Comparison of ENCODE assay signal across 1 cellular context in the genomic region with DNA sequence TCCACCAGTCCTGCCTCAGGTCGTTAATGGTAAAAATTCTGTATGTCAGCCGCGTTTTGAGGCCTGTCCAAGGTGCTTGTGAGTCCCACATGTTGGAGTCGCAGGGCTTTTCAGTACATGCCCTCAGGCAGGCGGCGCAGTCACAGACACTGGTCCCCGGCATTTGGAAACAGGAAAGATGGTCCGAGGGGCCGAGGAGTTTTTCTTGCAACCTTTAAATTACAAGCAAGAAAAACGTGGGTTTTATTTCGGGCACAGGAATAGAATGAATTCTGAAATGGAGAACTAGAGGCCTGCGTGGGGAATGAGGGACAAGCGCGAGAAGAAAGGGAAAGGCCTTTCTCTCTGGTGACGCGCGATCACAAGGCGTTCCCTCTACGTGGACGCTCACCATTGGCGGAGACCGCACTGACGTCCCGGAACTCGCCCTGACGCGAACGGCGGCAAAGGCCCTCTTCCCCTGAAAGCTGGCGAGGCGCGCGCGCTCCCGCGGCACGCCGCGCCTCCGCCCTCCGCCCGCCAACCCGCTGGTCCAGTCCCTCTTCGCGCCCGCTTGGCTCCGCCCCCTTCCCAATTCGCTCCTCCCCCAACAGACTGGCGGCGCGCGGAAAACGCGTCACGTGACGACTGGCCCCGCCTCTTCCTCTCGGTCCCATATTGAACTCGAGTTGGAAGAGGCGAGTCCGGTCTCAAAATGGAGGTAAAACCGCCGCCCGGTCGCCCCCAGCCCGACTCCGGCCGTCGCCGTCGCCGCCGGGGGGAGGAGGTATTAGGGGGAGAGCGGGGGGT.
TF ChIP-seq lines count a peak whose summit lies in the region.

A gene (plus strand): TSS at position 689 of the 789 bp plus-strand sequence. CDS start 6 bp downstream, at position 695.

TF ChIP-seq in K562, 482 proteins besides CTCF, POLR2A, EP300 and RAD21 (continued from another document and continues in another):
- TF ChIP-seq, protein P1, sequence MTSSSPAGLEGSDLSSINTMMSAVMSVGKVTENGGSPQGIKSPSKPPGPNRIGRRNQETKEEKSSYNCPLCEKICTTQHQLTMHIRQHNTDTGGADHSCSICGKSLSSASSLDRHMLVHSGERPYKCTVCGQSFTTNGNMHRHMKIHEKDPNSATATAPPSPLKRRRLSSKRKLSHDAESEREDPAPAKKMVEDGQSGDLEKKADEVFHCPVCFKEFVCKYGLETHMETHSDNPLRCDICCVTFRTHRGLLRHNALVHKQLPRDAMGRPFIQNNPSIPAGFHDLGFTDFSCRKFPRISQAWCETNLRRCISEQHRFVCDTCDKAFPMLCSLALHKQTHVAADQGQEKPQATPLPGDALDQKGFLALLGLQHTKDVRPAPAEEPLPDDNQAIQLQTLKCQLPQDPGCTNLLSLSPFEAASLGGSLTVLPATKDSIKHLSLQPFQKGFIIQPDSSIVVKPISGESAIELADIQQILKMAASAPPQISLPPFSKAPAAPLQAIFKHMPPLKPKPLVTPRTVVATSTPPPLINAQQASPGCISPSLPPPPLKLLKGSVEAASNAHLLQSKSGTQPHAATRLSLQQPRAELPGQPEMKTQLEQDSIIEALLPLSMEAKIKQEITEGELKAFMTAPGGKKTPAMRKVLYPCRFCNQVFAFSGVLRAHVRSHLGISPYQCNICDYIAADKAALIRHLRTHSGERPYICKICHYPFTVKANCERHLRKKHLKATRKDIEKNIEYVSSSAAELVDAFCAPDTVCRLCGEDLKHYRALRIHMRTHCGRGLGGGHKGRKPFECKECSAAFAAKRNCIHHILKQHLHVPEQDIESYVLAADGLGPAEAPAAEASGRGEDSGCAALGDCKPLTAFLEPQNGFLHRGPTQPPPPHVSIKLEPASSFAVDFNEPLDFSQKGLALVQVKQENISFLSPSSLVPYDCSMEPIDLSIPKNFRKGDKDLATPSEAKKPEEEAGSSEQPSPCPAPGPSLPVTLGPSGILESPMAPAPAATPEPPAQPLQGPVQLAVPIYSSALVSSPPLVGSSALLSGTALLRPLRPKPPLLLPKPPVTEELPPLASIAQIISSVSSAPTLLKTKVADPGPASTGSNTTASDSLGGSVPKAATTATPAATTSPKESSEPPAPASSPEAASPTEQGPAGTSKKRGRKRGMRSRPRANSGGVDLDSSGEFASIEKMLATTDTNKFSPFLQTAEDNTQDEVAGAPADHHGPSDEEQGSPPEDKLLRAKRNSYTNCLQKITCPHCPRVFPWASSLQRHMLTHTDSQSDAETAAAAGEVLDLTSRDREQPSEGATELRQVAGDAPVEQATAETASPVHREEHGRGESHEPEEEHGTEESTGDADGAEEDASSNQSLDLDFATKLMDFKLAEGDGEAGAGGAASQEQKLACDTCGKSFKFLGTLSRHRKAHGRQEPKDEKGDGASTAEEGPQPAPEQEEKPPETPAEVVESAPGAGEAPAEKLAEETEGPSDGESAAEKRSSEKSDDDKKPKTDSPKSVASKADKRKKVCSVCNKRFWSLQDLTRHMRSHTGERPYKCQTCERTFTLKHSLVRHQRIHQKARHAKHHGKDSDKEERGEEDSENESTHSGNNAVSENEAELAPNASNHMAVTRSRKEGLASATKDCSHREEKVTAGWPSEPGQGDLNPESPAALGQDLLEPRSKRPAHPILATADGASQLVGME (CRISPR knock-in tag; IDR thresholded peaks at IDR 0.05): 0 out of 2 replicates have a peak, but pooled peaks have one; percentile 37
- TF ChIP-seq ZNF174 (CRISPR knock-in tag; IDR thresholded peaks at IDR 0.05) (peak; percentile 66; the same call in 1 of the 2 replicates), DPF2 (IDR thresholded peaks at IDR 0.05) (peak; percentile 43), FOXK1 (CRISPR knock-in tag; IDR thresholded peaks at IDR 0.05; ENCODE audit: borderline replicate concordance) (no peak), MAZ (CRISPR knock-in tag; conservative IDR thresholded peaks at IDR 0.05 in 1 of 2, IDR thresholded peaks at IDR 0.05 in 1 of 2) (peak in 1 of 2 experiments; percentile 65; a peak in 3 of 4 replicates), TOE1 (IDR thresholded peaks at IDR 0.05; ENCODE audit: borderline replicate concordance) (peak; percentile 100), TOE1 (CRISPR knock-in tag; IDR thresholded peaks at IDR 0.05; ENCODE audit: borderline replicate concordance, low read depth) (no peak), ZNF766 (CRISPR knock-in tag; conservative IDR thresholded peaks at IDR 0.05) (0 out of 2 replicates have a peak, but pooled peaks have one; percentile 36), SMARCC2 (IDR thresholded peaks at IDR 0.05; ENCODE audit: low read depth) (peak; percentile 68; the same call in 1 of the 2 replicates), PYGO2 (tag; IDR thresholded peaks at IDR 0.05) (peak; percentile 78), ZSCAN29 (IDR thresholded peaks at IDR 0.05) (no peak), TEAD2 (tag; IDR thresholded peaks at IDR 0.05) (peak; percentile 65), CC2D1A (IDR thresholded peaks at IDR 0.05) (peak; percentile 19; the same call in 1 of the 2 replicates), ZFX (CRISPR knock-in tag; IDR thresholded peaks at IDR 0.05) (peak; percentile 97), EGR1 (conservative IDR thresholded peaks at IDR 0.05) (peak; percentile 64), SMARCA4 (IDR thresholded peaks at IDR 0.05) (peak; percentile 72), NCOA6 (IDR thresholded peaks at IDR 0.05) (no peak; the same call in 1 of the 2 replicates), CTBP1 (IDR thresholded peaks at IDR 0.05; ENCODE audit: borderline replicate concordance) (peak; percentile 89; the same call in 1 of the 2 replicates), KLF6 (CRISPR knock-in tag; IDR thresholded peaks at IDR 0.05; ENCODE audit: borderline replicate concordance) (peak; percentile 69; the same call in 1 of the 2 replicates), ZNF274 (IDR thresholded peaks at IDR 0.05; ENCODE audit: borderline replicate concordance, low read depth, low read length) (no peak), ZNF24 (IDR thresholded peaks at IDR 0.05) (peak; percentile 52; the same call in 1 of the 2 replicates), ZC3H8 (IDR thresholded peaks at IDR 0.05) (no peak), ZNF699 (CRISPR knock-in tag; IDR thresholded peaks at IDR 0.05; ENCODE audit: insufficient replicate concordance) (no peak)
- TF ChIP-seq, protein P2, sequence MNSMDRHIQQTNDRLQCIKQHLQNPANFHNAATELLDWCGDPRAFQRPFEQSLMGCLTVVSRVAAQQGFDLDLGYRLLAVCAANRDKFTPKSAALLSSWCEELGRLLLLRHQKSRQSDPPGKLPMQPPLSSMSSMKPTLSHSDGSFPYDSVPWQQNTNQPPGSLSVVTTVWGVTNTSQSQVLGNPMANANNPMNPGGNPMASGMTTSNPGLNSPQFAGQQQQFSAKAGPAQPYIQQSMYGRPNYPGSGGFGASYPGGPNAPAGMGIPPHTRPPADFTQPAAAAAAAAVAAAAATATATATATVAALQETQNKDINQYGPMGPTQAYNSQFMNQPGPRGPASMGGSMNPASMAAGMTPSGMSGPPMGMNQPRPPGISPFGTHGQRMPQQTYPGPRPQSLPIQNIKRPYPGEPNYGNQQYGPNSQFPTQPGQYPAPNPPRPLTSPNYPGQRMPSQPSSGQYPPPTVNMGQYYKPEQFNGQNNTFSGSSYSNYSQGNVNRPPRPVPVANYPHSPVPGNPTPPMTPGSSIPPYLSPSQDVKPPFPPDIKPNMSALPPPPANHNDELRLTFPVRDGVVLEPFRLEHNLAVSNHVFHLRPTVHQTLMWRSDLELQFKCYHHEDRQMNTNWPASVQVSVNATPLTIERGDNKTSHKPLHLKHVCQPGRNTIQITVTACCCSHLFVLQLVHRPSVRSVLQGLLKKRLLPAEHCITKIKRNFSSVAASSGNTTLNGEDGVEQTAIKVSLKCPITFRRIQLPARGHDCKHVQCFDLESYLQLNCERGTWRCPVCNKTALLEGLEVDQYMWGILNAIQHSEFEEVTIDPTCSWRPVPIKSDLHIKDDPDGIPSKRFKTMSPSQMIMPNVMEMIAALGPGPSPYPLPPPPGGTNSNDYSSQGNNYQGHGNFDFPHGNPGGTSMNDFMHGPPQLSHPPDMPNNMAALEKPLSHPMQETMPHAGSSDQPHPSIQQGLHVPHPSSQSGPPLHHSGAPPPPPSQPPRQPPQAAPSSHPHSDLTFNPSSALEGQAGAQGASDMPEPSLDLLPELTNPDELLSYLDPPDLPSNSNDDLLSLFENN (IDR thresholded peaks at IDR 0.05; ENCODE audit: low read depth in 2 of 2, low read length in 2 of 2): no peak
- TF ChIP-seq, protein P3, sequence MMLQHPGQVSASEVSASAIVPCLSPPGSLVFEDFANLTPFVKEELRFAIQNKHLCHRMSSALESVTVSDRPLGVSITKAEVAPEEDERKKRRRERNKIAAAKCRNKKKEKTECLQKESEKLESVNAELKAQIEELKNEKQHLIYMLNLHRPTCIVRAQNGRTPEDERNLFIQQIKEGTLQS (IDR thresholded peaks at IDR 0.05): no peak
- TF ChIP-seq, protein P3 (CRISPR knock-in tag; conservative IDR thresholded peaks at IDR 0.05): no peak
- TF ChIP-seq, protein P4, sequence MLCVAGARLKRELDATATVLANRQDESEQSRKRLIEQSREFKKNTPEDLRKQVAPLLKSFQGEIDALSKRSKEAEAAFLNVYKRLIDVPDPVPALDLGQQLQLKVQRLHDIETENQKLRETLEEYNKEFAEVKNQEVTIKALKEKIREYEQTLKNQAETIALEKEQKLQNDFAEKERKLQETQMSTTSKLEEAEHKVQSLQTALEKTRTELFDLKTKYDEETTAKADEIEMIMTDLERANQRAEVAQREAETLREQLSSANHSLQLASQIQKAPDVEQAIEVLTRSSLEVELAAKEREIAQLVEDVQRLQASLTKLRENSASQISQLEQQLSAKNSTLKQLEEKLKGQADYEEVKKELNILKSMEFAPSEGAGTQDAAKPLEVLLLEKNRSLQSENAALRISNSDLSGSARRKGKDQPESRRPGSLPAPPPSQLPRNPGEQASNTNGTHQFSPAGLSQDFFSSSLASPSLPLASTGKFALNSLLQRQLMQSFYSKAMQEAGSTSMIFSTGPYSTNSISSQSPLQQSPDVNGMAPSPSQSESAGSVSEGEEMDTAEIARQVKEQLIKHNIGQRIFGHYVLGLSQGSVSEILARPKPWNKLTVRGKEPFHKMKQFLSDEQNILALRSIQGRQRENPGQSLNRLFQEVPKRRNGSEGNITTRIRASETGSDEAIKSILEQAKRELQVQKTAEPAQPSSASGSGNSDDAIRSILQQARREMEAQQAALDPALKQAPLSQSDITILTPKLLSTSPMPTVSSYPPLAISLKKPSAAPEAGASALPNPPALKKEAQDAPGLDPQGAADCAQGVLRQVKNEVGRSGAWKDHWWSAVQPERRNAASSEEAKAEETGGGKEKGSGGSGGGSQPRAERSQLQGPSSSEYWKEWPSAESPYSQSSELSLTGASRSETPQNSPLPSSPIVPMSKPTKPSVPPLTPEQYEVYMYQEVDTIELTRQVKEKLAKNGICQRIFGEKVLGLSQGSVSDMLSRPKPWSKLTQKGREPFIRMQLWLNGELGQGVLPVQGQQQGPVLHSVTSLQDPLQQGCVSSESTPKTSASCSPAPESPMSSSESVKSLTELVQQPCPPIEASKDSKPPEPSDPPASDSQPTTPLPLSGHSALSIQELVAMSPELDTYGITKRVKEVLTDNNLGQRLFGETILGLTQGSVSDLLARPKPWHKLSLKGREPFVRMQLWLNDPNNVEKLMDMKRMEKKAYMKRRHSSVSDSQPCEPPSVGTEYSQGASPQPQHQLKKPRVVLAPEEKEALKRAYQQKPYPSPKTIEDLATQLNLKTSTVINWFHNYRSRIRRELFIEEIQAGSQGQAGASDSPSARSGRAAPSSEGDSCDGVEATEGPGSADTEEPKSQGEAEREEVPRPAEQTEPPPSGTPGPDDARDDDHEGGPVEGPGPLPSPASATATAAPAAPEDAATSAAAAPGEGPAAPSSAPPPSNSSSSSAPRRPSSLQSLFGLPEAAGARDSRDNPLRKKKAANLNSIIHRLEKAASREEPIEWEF (CRISPR knock-in tag; IDR thresholded peaks at IDR 0.05): peak; percentile 41; the same call in 1 of the 2 replicates
- TF ChIP-seq, protein P5, sequence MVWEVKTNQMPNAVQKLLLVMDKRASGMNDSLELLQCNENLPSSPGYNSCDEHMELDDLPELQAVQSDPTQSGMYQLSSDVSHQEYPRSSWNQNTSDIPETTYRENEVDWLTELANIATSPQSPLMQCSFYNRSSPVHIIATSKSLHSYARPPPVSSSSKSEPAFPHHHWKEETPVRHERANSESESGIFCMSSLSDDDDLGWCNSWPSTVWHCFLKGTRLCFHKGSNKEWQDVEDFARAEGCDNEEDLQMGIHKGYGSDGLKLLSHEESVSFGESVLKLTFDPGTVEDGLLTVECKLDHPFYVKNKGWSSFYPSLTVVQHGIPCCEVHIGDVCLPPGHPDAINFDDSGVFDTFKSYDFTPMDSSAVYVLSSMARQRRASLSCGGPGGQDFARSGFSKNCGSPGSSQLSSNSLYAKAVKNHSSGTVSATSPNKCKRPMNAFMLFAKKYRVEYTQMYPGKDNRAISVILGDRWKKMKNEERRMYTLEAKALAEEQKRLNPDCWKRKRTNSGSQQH (CRISPR knock-in tag; IDR thresholded peaks at IDR 0.05): peak; percentile 70
